Comparison of ENCODE assay signal across 1 cellular context in the genomic region with DNA sequence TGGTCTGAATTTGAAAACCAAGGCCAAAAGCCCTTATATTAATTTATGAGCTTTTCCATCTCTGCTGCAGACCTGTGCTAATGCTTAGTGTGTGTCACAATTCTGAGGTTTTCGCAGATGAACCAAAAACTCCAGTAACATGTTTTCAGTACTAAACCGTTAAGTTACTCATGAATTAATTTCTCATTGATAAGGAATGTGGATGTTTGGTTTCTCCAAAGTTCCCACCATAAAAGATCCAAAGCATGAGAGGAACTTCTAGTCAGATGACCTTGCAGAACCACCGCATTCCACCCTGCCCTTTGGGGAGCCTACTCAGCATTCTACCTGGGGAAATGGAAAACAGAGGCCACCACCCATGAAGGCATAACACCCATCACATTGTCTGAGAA.
A peak's percentile ranks its signal among the peaks of the same experiment; 100 is the strongest.
TF ChIP-seq lines count a peak whose summit lies in the region.

No MANE protein-coding gene starts in this region.

TF ChIP-seq in H1, 55 proteins besides CTCF, POLR2A, EP300 and RAD21:
- TF ChIP-seq TEAD4 (IDR thresholded peaks at IDR 0.05; ENCODE audit: low read depth, low read length) (0 out of 2 replicates have a peak, but pooled peaks have one; percentile 19), ATF3 (IDR thresholded peaks at IDR 0.05; ENCODE audit: insufficient read depth, low read depth, low read length) (no peak)
TF ChIP-seq in H1: peak in this region for 1.
